13 cellular contexts compared by ENCODE assay signal in genomic region chr14:87066221-87066817, GRCh38.
DNase-seq lines count a peak whose midpoint lies in the region; ATAC-seq, FAIRE-seq and TF ChIP-seq lines count a peak whose summit lies in the region.
"Had no signal": no experiment of that assay in that cellular context is flagged by ENCODE, and none has a peak within 500 bp of the region (broad histone marks: within the 10 kb centered on the region; RNA-seq: fewer than 3 reads in every experiment).

No MANE protein-coding gene starts in this region.

- no peak overlapping the region for H3K27ac Mint-ChIP-seq in activated CD4-positive, alpha-beta memory T cell treated with anti-CD3 and anti-CD28 coated beads, Interleukin-2, amount 10 ng/mL, durations not matched to agents 7 days and 5 days
- H3K27ac Mint-ChIP-seq: activated T-cell treated with anti-CD3 and anti-CD28 coated beads, Interleukin-2, amount 50 U/mL, for 24 hours; naive B cell had no signal

- no peaks in the 10 kb centered on the region for H3K36me3 Mint-ChIP-seq in activated CD4-positive, alpha-beta memory T cell treated with anti-CD3 and anti-CD28 coated beads, Interleukin-2, amount 10 ng/mL, durations not matched to agents 7 days and 5 days (ENCODE audit: low read depth)
- H3K36me3 Mint-ChIP-seq: naive B cell had no signal

- peak; percentile 91 for TF ChIP-seq CTCF in RWPE2 (IDR thresholded peaks at IDR 0.05; ENCODE audit: poor library complexity, severe bottlenecking)
- no peak for TF ChIP-seq CTCF in right atrium auricular region (IDR thresholded peaks at IDR 0.05)

- FAIRE-seq in islet of Langerhans (lab: Jason Lieb, UNC): peak; percentile 81
- FAIRE-seq in GM12891 (lab: Jason Lieb, UNC): no peak

- POLR2A ChIA-PET in activated CD4-positive, alpha-beta memory T cell treated with anti-CD3 and anti-CD28 coated beads, Interleukin-2, amount 10 ng/mL, durations not matched to agents 7 days and 5 days (lab: Charles Lee): no interaction called here

- no peak overlapping the region for H3K4me3 Mint-ChIP-seq in activated CD4-positive, alpha-beta memory T cell treated with anti-CD3 and anti-CD28 coated beads, Interleukin-2, amount 10 ng/mL, durations not matched to agents 7 days and 5 days
- H3K4me3 Mint-ChIP-seq: activated T-cell treated with anti-CD3 and anti-CD28 coated beads, Interleukin-2, amount 50 U/mL, for 24 hours; naive B cell had no signal

- no peaks in the 10 kb centered on the region for H3K27me3 Mint-ChIP-seq in activated CD4-positive, alpha-beta memory T cell treated with anti-CD3 and anti-CD28 coated beads, Interleukin-2, amount 10 ng/mL, durations not matched to agents 7 days and 5 days
- H3K27me3 Mint-ChIP-seq: activated T-cell treated with anti-CD3 and anti-CD28 coated beads, Interleukin-2, amount 50 U/mL, for 24 hours; naive B cell had no signal

- H3K4me3 ChIP-seq in MG63: no peak overlapping the region
- H3K4me3 ChIP-seq in RWPE2 (ENCODE audit: severe bottlenecking): no peak overlapping the region
- no peak overlapping the region for H3K4me3 ChIP-seq in right atrium auricular region
- H3K4me3 ChIP-seq: HAP-1 had no signal

- H3K4me1 Mint-ChIP-seq in activated CD4-positive, alpha-beta memory T cell treated with anti-CD3 and anti-CD28 coated beads, Interleukin-2, amount 10 ng/mL, durations not matched to agents 7 days and 5 days: no peaks in the 10 kb centered on the region
- H3K4me1 Mint-ChIP-seq: naive B cell had no signal

- TF ChIP-seq POLR2A in GM12891 (IDR thresholded peaks at IDR 0.05; ENCODE audit: low read depth, low read length): no peak

- ATAC-seq in RWPE2 (ENCODE audit: low read depth) (peak; percentile 70), HG03095 (IDR thresholded peaks at IDR 0.05; ENCODE audit: unreplicated experiment) (no peak)

- peak; percentile 39 for DNase-seq in D341Med (ENCODE audit: low spot score)
- DNase-seq in MG63: peak; percentile 1
- no peak for DNase-seq in RWPE2 (ENCODE audit: low spot score)
- no peak for DNase-seq in GM12891 (ENCODE audit: insufficient read length, low spot score)
- no peak for DNase-seq in activated CD4-positive, alpha-beta memory T cell treated with anti-CD3 and anti-CD28 coated beads, Interleukin-2, amount 10 ng/mL, durations not matched to agents 7 days and 5 days
- DNase-seq in right atrium auricular region (ENCODE audit: low spot score): no peak
- DNase-seq: activated T-cell treated with anti-CD3 and anti-CD28 coated beads, Interleukin-2, amount 50 U/mL, for 24 hours; GDM1; hypothalamus; naive B cell had no signal

- CTCF ChIA-PET in activated CD4-positive, alpha-beta memory T cell treated with anti-CD3 and anti-CD28 coated beads, Interleukin-2, amount 10 ng/mL, durations not matched to agents 7 days and 5 days (lab: Charles Lee): no interaction called here

- H3K27ac ChIP-seq in RWPE2 (ENCODE audit: poor library complexity, severe bottlenecking) (no peak overlapping the region), right atrium auricular region (no peak overlapping the region)

- H3K36me3 ChIP-seq in MG63 (no peaks in the 10 kb centered on the region), RWPE2 (ENCODE audit: low read depth) (no peaks in the 10 kb centered on the region), right atrium auricular region (no peaks in the 10 kb centered on the region)
- H3K36me3 ChIP-seq: HAP-1 had no signal

- no peaks in the 10 kb centered on the region for H3K27me3 ChIP-seq in MG63
- no peaks in the 10 kb centered on the region for H3K27me3 ChIP-seq in RWPE2 (ENCODE audit: insufficient read depth, poor library complexity, severe bottlenecking)
- H3K27me3 ChIP-seq in right atrium auricular region: no peaks in the 10 kb centered on the region

- peaks cover 11% of the 10 kb centered on the region for H3K9me3 Mint-ChIP-seq in activated CD4-positive, alpha-beta memory T cell treated with anti-CD3 and anti-CD28 coated beads, Interleukin-2, amount 10 ng/mL, durations not matched to agents 7 days and 5 days

- no peaks in the 10 kb centered on the region for H3K9me3 ChIP-seq in MG63
- no peaks in the 10 kb centered on the region for H3K9me3 ChIP-seq in RWPE2 (ENCODE audit: severe bottlenecking)
- H3K9me3 ChIP-seq in right atrium auricular region: no peaks in the 10 kb centered on the region
- H3K9me3 ChIP-seq: HAP-1 had no signal

- peaks cover 5% of the 10 kb centered on the region for H3K4me1 ChIP-seq in RWPE2 (ENCODE audit: insufficient read depth, poor library complexity, severe bottlenecking)
- no peaks in the 10 kb centered on the region for H3K4me1 ChIP-seq in right atrium auricular region
- H3K4me1 ChIP-seq: HAP-1 had no signal

TF ChIP-seq in GM12891, 5 proteins besides CTCF, POLR2A, EP300 and RAD21:
- no peak for TF ChIP-seq POU2F2 (IDR thresholded peaks at IDR 0.05; ENCODE audit: low read depth, low read length)
- no peak for TF ChIP-seq SPI1 (IDR thresholded peaks at IDR 0.05; ENCODE audit: low read depth, low read length)
- no peak for TF ChIP-seq PAX5 (IDR thresholded peaks at IDR 0.05; ENCODE audit: insufficient read depth, low read length, severe bottlenecking)
- TF ChIP-seq POLR2AphosphoS5 (IDR thresholded peaks at IDR 0.05; ENCODE audit: low read depth, low read length): no peak
- no peak for TF ChIP-seq TAF1 (IDR thresholded peaks at IDR 0.05; ENCODE audit: low read depth, low read length)

Comparison
In these comparisons a context has a peak if more than half of its experiments do, and no peak if none do; other contexts are left out.
1. DNase-seq: peak in D341Med (single experiment) and MG63 (single experiment); none in RWPE2 (single experiment), GM12891 (single experiment), activated CD4-positive, alpha-beta memory T cell treated with anti-CD3 and anti-CD28 coated beads, Interleukin-2, amount 10 ng/mL, durations not matched to agents 7 days and 5 days (single experiment) and right atrium auricular region (single experiment).